Comparison of ENCODE assay signal across 8 cellular contexts in genomic region chr5:90473321-90474234, GRCh38. TPM values are rescaled to one million over a fixed set of nuclear protein-coding genes. Genes with fewer than 3 reads are reported as not detected.
A peak's percentile ranks its signal among the peaks of the same experiment; 100 is the strongest.
DNase-seq lines count a peak whose midpoint lies in the region; ATAC-seq and TF ChIP-seq lines count a peak whose summit lies in the region.

No MANE protein-coding gene starts in this region.

- intact Hi-C loops in left cardiac atrium (cut with DNase I) = loop anchor here in 1 of 2 donors (2.0 kb wide), 1 partner anchor 55 kb away; the partner anchor contains the start of gene LYSMD3

- peak overlapping the region; percentile 47 for H3K9ac ChIP-seq in trophoblast cell (ENCODE audit: low read length)

- no peak overlapping the region for H3K4ac ChIP-seq in trophoblast cell (ENCODE audit: low read depth, low read length)

- H3K27ac ChIP-seq in trophoblast cell (ENCODE audit: low read depth, low read length) = no peak overlapping the region

- H3K36me3 ChIP-seq in BE2C (no peaks in the 10 kb centered on the region), trophoblast cell (ENCODE audit: control insufficient read depth in 1 of 2, insufficient read depth in 2 of 2, low read length in 2 of 2) (no peaks in the 10 kb centered on the region)

- H3K27me3 ChIP-seq in BE2C = no peaks in the 10 kb centered on the region
- H3K27me3 ChIP-seq in trophoblast cell (ENCODE audit: insufficient read depth, low read length) = no peaks in the 10 kb centered on the region

- peaks cover 4% of the 10 kb centered on the region for H3K79me2 ChIP-seq in trophoblast cell (ENCODE audit: control insufficient read depth, insufficient read depth, low read length, poor library complexity)

- peaks cover 13% of the 10 kb centered on the region for H3K9me3 Mint-ChIP-seq in activated naive CD8-positive, alpha-beta T cell treated with anti-CD3 and anti-CD28 coated beads for 36 hours

- H3K23ac ChIP-seq in trophoblast cell (ENCODE audit: low read length) = no peak overlapping the region

- H3K4me3 Mint-ChIP-seq in activated naive CD8-positive, alpha-beta T cell treated with anti-CD3 and anti-CD28 coated beads for 36 hours = peak overlapping the region; percentile 92

- H3K36me3 Mint-ChIP-seq in activated naive CD8-positive, alpha-beta T cell treated with anti-CD3 and anti-CD28 coated beads for 36 hours = peaks cover 45% of the 10 kb centered on the region

- TF ChIP-seq CTCF in BE2C (IDR thresholded peaks at IDR 0.05; ENCODE audit: low read depth, low read length) = no peak

- peak; percentile 34 for DNase-seq in BE2C
- DNase-seq in OCI-M1 (lab: John Stamatoyannopoulos, UW) = peak; percentile 73
- peak; percentile 22 for DNase-seq in activated naive CD8-positive, alpha-beta T cell treated with anti-CD3 and anti-CD28 coated beads for 36 hours
- peak; percentile 61 for DNase-seq in left cardiac atrium
- peak; percentile 22 to 26 for DNase-seq in trophoblast cell
- no peak for DNase-seq in NCI-H2196 (lab: John Stamatoyannopoulos, UW; ENCODE audit: unreplicated experiment)

- H2AK5ac ChIP-seq in trophoblast cell (ENCODE audit: low read length) = no peak overlapping the region

- H2AFZ ChIP-seq in trophoblast cell (ENCODE audit: insufficient read depth, low read length, poor library complexity) = peak overlapping the region; percentile 75

- H4K12ac ChIP-seq in trophoblast cell (ENCODE audit: low read depth, low read length) = peak overlapping the region; percentile 56

- H3K9me3 ChIP-seq in BE2C (no peaks in the 10 kb centered on the region), trophoblast cell (ENCODE audit: insufficient read depth, low read depth, low read length) (no peaks in the 10 kb centered on the region)

- H3K18ac ChIP-seq in trophoblast cell (ENCODE audit: low read length) = peak overlapping the region; percentile 63

- no CpG with 5 or more reads among the region's 57 CpGs for WGBS in trophoblast cell (ENCODE audit: extremely low coverage, insufficient coverage, insufficient read length)

- no peak overlapping the region for H2BK120ac ChIP-seq in trophoblast cell (ENCODE audit: insufficient read depth, low read length, poor library complexity)

- no peaks in the 10 kb centered on the region for H3K4me1 ChIP-seq in BE2C
- H3K4me1 ChIP-seq in trophoblast cell (ENCODE audit: control insufficient read depth in 1 of 2, insufficient read depth in 2 of 2, low read length in 2 of 2) = peaks cover 0 to 2% of the 10 kb centered on the region in 2 experiments

- no peak overlapping the region for H2BK12ac ChIP-seq in trophoblast cell (ENCODE audit: low read length)

- peak overlapping the region; percentile 52 for H3K14ac ChIP-seq in trophoblast cell (ENCODE audit: low read length)

- no peak overlapping the region for H2BK5ac ChIP-seq in trophoblast cell (ENCODE audit: low read depth, low read length, poor library complexity)

- peak overlapping the region; percentile 32 for H4K91ac ChIP-seq in trophoblast cell (ENCODE audit: low read depth, low read length)

- H3K4me3 ChIP-seq in BE2C (ENCODE audit: low read depth, low read length) = peak overlapping the region; percentile 86
- peak overlapping the region; percentile 88 for H3K4me3 ChIP-seq in trophoblast cell (ENCODE audit: low read depth, low read length)

- peak overlapping the region; percentile 84 for H3K4me2 ChIP-seq in trophoblast cell (ENCODE audit: low read length)

- H3K27ac Mint-ChIP-seq in activated naive CD8-positive, alpha-beta T cell treated with anti-CD3 and anti-CD28 coated beads for 36 hours = peak overlapping the region; percentile 94

- no peaks in the 10 kb centered on the region for H3K27me3 Mint-ChIP-seq in activated naive CD8-positive, alpha-beta T cell treated with anti-CD3 and anti-CD28 coated beads for 36 hours

- H3K79me1 ChIP-seq in trophoblast cell (ENCODE audit: low read length) = peaks cover 7% of the 10 kb centered on the region

- ATAC-seq in GM18909 (IDR thresholded peaks at IDR 0.05; ENCODE audit: poor library complexity, unreplicated experiment) (peak; percentile 15), HG03196 (IDR thresholded peaks at IDR 0.05; ENCODE audit: unreplicated experiment) (peak; percentile 14), left cardiac atrium (peak; percentile 45 to 56)

- H4K8ac ChIP-seq in trophoblast cell (ENCODE audit: low read depth, low read length) = peak overlapping the region; percentile 86

- peaks cover 30% of the 10 kb centered on the region for H3K4me1 Mint-ChIP-seq in activated naive CD8-positive, alpha-beta T cell treated with anti-CD3 and anti-CD28 coated beads for 36 hours

RNA-seq across cellular contexts. Expression of gene MBLAC2, which starts 1.0 kb away (rescaled TPM):
- polyA plus RNA-seq in BE2C (2012; ENCODE audit: insufficient read depth, insufficient read length, low read depth) = 8.4 TPM
- 1 to 10 TPM; 5.4 to 5.6 TPM for total RNA-seq in activated naive CD8-positive, alpha-beta T cell treated with anti-CD3 and anti-CD28 coated beads for 36 hours
- 1 to 10 TPM; 3.2 to 3.4 TPM for total RNA-seq in left cardiac atrium
- 1.9 and 2.0 TPM in 2 replicates for polyA plus RNA-seq in trophoblast cell (2013)

RNA-seq across cellular contexts. Expression of gene POLR3G, which starts 1.1 kb away (rescaled TPM):
- polyA plus RNA-seq in BE2C (2012; ENCODE audit: insufficient read depth, insufficient read length, low read depth) = 1.8 TPM
- 10 to 100 TPM; 25.4 to 25.7 TPM for total RNA-seq in activated naive CD8-positive, alpha-beta T cell treated with anti-CD3 and anti-CD28 coated beads for 36 hours
- total RNA-seq in left cardiac atrium = 1 to 10 TPM; 1.0 to 1.2 TPM
- polyA plus RNA-seq in trophoblast cell (2013) = 2.9 and 3.1 TPM in 2 replicates

RNA-seq across cellular contexts. Expression of gene LYSMD3, which starts 55.8 kb away (rescaled TPM):
- 8.8 TPM for polyA plus RNA-seq in BE2C (2012; ENCODE audit: insufficient read depth, insufficient read length, low read depth)
- total RNA-seq in activated naive CD8-positive, alpha-beta T cell treated with anti-CD3 and anti-CD28 coated beads for 36 hours = 10 to 100 TPM; 14.2 to 14.8 TPM
- total RNA-seq in left cardiac atrium = 10 to 100 TPM; 17.3 to 30.0 TPM
- polyA plus RNA-seq in trophoblast cell (2013) = 16.5 and 17.6 TPM in 2 replicates

Comparison
In these comparisons a context has a peak if more than half of its experiments do, and no peak if none do; other contexts are left out.
1. RNA of gene POLR3G, which starts 1.1 kb away (total RNA-seq): 25.4 to 25.7 TPM in activated naive CD8-positive, alpha-beta T cell treated with anti-CD3 and anti-CD28 coated beads for 36 hours; 1.0 to 1.2 TPM in left cardiac atrium; every median in the first group is over 10 times any median in the second.
2. Peak in every context shown above with its lines, with median percentiles within 50 percentile points of each other: ATAC-seq.